Comparison of ENCODE assay signal across 14 cellular contexts in genomic region chr11:69904331-69905201, GRCh38.
"Had no signal": no experiment of that assay in that cellular context is flagged by ENCODE, and none has a peak within 500 bp of the region (broad histone marks: within the 10 kb centered on the region; RNA-seq: fewer than 3 reads in every experiment).

No MANE protein-coding gene starts in this region.

- DNase-seq: activated CD4-positive, alpha-beta T cell treated with anti-CD3 and anti-CD28 coated beads, Interleukin-2, amount 50 U/mL, for 4 hours; activated gamma-delta T cell; effector memory CD8-positive, alpha-beta T cell; mesenchymal stem cell; nucleus accumbens; stimulated activated CD4-positive, alpha-beta T cell treated with anti-CD3 and anti-CD28 coated beads, Interleukin-2, amount 100 ng/mL, for 24 hours; stimulated activated naive CD4-positive, alpha-beta T cell treated with Interleukin-2 at 50 U/mL for 16 hours; WERI-Rb-1 had no signal

- H3K27ac ChIP-seq: hepatocyte, tibial nerve, WERI-Rb-1 had no signal

- H3K9me3 ChIP-seq: SK-N-SH, tibial nerve had no signal

- H3K27me3 ChIP-seq: hepatocyte had no signal

- H3K79me2 ChIP-seq: hepatocyte had no signal

- H3K4me3 ChIP-seq: hepatocyte, tibial nerve had no signal

- ATAC-seq: effector memory CD8-positive, alpha-beta T cell had no signal

- H3K9ac ChIP-seq: SK-N-SH had no signal

- H3K36me3 ChIP-seq: tibial nerve, WERI-Rb-1 had no signal

- H3K4me2 ChIP-seq: SK-N-SH had no signal

- FAIRE-seq: astrocyte, bronchial epithelial cell, urothelium cell line had no signal

- H2AFZ ChIP-seq: hepatocyte had no signal
